ENCODE assay signal across 10 cellular contexts in genomic region chr5:155728146-155728856, GRCh38.
A peak's percentile ranks its signal among the peaks of the same experiment; 100 is the strongest.
DNase-seq lines count a peak whose midpoint lies in the region; ATAC-seq, FAIRE-seq and TF ChIP-seq lines count a peak whose summit lies in the region.
"Had no signal": no experiment of that assay in that cellular context is flagged by ENCODE, and none has a peak within 500 bp of the region (broad histone marks: within the 10 kb centered on the region; RNA-seq: fewer than 3 reads in every experiment).

No MANE protein-coding gene starts in this region.

- H3K9me2 ChIP-seq in PC-3 (replicated peaks; ENCODE audit: low read length), result no peaks in the 10 kb centered on the region

- TF ChIP-seq POLR2A in GM12892 (IDR thresholded peaks at IDR 0.05; ENCODE audit: low read depth, low read length), result no peak

- H3K27me3 Mint-ChIP-seq in activated CD4-positive, alpha-beta memory T cell treated with anti-CD3 and anti-CD28 coated beads for 36 hours, result peaks cover 49% of the 10 kb centered on the region

- DNase-seq in amniotic stem cell (lab: John Stamatoyannopoulos, UW) (peak; percentile 21), left ventricle myocardium inferior (peak; percentile 69), PC-3 (no peak), GM12892 (ENCODE audit: insufficient read length) (no peak)
- no peak for DNase-seq in activated CD4-positive, alpha-beta memory T cell treated with anti-CD3 and anti-CD28 coated beads for 36 hours

- no peak overlapping the region for H3K27ac ChIP-seq in HUES48 (ENCODE audit: low read depth, low read length)
- peak overlapping the region; percentile 93 for H3K27ac ChIP-seq in left ventricle myocardium inferior (replicated peaks)
- peak overlapping the region; percentile 90 for H3K27ac ChIP-seq in parathyroid adenoma
- H3K27ac ChIP-seq in PC-3 (ENCODE audit: low read length), result no peak overlapping the region
- H3K27ac ChIP-seq: HL-60 had no signal

- peak; percentile 24 for TF ChIP-seq CTCF in left ventricle myocardium inferior (IDR thresholded peaks at IDR 0.05; ENCODE audit: borderline replicate concordance)
- TF ChIP-seq CTCF in parathyroid adenoma (IDR thresholded peaks at IDR 0.05), result no peak
- no peak for TF ChIP-seq CTCF in PC-3 (conservative IDR thresholded peaks at IDR 0.05; ENCODE audit: low read depth, low read length)

- no peaks in the 10 kb centered on the region for H3K9me3 ChIP-seq in HUES48 (ENCODE audit: control insufficient read depth, insufficient read depth, low read length)
- no peaks in the 10 kb centered on the region for H3K9me3 ChIP-seq in left ventricle myocardium inferior (replicated peaks)
- H3K9me3 ChIP-seq in parathyroid adenoma (ENCODE audit: control insufficient read depth, low read length), result no peaks in the 10 kb centered on the region
- H3K9me3 ChIP-seq in PC-3 (ENCODE audit: low read length), result no peaks in the 10 kb centered on the region

- H3K4me1 Mint-ChIP-seq in activated CD4-positive, alpha-beta memory T cell treated with anti-CD3 and anti-CD28 coated beads for 36 hours (ENCODE audit: low read depth), result no peaks in the 10 kb centered on the region

- CTCF ChIA-PET in activated CD4-positive, alpha-beta memory T cell treated with anti-CD3 and anti-CD28 coated beads for 36 hours (lab: Charles Lee), result no interaction called here
- CTCF ChIA-PET in PC-3 (lab: Charles Lee), result no interaction called here

- peaks cover 98% of the 10 kb centered on the region for H3K27me3 ChIP-seq in HUES48 (ENCODE audit: control insufficient read depth, insufficient read depth, low read length)
- H3K27me3 ChIP-seq in left ventricle myocardium inferior (ENCODE audit: low read depth), result peaks cover 57% of the 10 kb centered on the region
- no peaks in the 10 kb centered on the region for H3K27me3 ChIP-seq in parathyroid adenoma (ENCODE audit: control insufficient read depth, insufficient read depth, low read length)
- no peaks in the 10 kb centered on the region for H3K27me3 ChIP-seq in PC-3 (ENCODE audit: low read length)

- H3K36me3 Mint-ChIP-seq in activated CD4-positive, alpha-beta memory T cell treated with anti-CD3 and anti-CD28 coated beads for 36 hours, result no peaks in the 10 kb centered on the region

- no peak for FAIRE-seq in GM12892 (lab: Jason Lieb, UNC)

- H3F3A ChIP-seq in PC-3 (ENCODE audit: low read length, unreplicated experiment), result no peaks in the 10 kb centered on the region

- POLR2A ChIA-PET in activated CD4-positive, alpha-beta memory T cell treated with anti-CD3 and anti-CD28 coated beads for 36 hours (lab: Charles Lee), result no interaction called here
- POLR2A ChIA-PET in PC-3 (lab: Charles Lee; ENCODE audit: unreplicated experiment), result no interaction called here

- H2AFZ ChIP-seq in parathyroid adenoma, result peak overlapping the region; percentile 84
- H2AFZ ChIP-seq in PC-3 (ENCODE audit: low read length), result no peak overlapping the region

- no peak overlapping the region for H3K4me3 Mint-ChIP-seq in activated CD4-positive, alpha-beta memory T cell treated with anti-CD3 and anti-CD28 coated beads for 36 hours
- H3K4me3 Mint-ChIP-seq: dendritic cell treated with granulocyte-macrophage colony-stimulating factor and Interleukin-4, amounts not matched to agents 40 ng/mL and 50 ng/mL, for 4 days had no signal

- H3K9ac ChIP-seq in HUES48 (ENCODE audit: low read depth, low read length) (no peak overlapping the region; the same call in 1 of the 2 replicates), parathyroid adenoma (peak overlapping the region; percentile 57), PC-3 (ENCODE audit: low read length) (no peak overlapping the region)

- 0 out of 2 replicates have a peak, but pooled peaks cover 4% of the 10 kb centered on the region for H3K4me1 ChIP-seq in HUES48 (ENCODE audit: control insufficient read depth, insufficient read depth, low read length)
- peaks cover 34% of the 10 kb centered on the region for H3K4me1 ChIP-seq in left ventricle myocardium inferior
- H3K4me1 ChIP-seq in parathyroid adenoma, result peaks cover 39% of the 10 kb centered on the region
- H3K4me1 ChIP-seq in PC-3 (ENCODE audit: insufficient read depth, low read length), result no peaks in the 10 kb centered on the region

- H3K9me3 Mint-ChIP-seq in activated CD4-positive, alpha-beta memory T cell treated with anti-CD3 and anti-CD28 coated beads for 36 hours, result no peaks in the 10 kb centered on the region
- H3K9me3 Mint-ChIP-seq: dendritic cell treated with granulocyte-macrophage colony-stimulating factor and Interleukin-4, amounts not matched to agents 40 ng/mL and 50 ng/mL, for 4 days had no signal

- ATAC-seq in PC-3 (no peak), HG03095 (IDR thresholded peaks at IDR 0.05; ENCODE audit: unreplicated experiment) (no peak)

- H3K36me3 ChIP-seq in HUES48 (ENCODE audit: control insufficient read depth, insufficient read depth, low read length), result no peaks in the 10 kb centered on the region
- no peaks in the 10 kb centered on the region for H3K36me3 ChIP-seq in left ventricle myocardium inferior
- no peaks in the 10 kb centered on the region for H3K36me3 ChIP-seq in parathyroid adenoma (ENCODE audit: control insufficient read depth, insufficient read depth, low read length)
- no peaks in the 10 kb centered on the region for H3K36me3 ChIP-seq in PC-3 (ENCODE audit: low read depth, low read length)

- intact Hi-C loops in left ventricle myocardium inferior (cut with micrococcal nuclease) (no loop called here), PC-3 (cut with micrococcal nuclease) (no loop called here)
- intact Hi-C loops in activated CD4-positive, alpha-beta memory T cell treated with anti-CD3 and anti-CD28 coated beads for 36 hours (cut with micrococcal nuclease), result no loop called here

- BruUV-seq in PC-3 (replicated peaks; lab: Mats Ljungman, UMichigan), result no TSS peak

- H4K20me1 ChIP-seq in PC-3 (ENCODE audit: low read length), result no peaks in the 10 kb centered on the region

- H3K4me3 ChIP-seq in HUES48 (ENCODE audit: low read depth, low read length) (peak overlapping the region; percentile 77), left ventricle myocardium inferior (peak overlapping the region; percentile 71), parathyroid adenoma (ENCODE audit: low read depth, low read length) (peak overlapping the region; percentile 39), PC-3 (ENCODE audit: low read length) (no peak overlapping the region)

- H3K79me2 ChIP-seq in parathyroid adenoma, result peaks cover 23% of the 10 kb centered on the region
- no peaks in the 10 kb centered on the region for H3K79me2 ChIP-seq in PC-3 (ENCODE audit: low read length)

- H3K27ac Mint-ChIP-seq in activated CD4-positive, alpha-beta memory T cell treated with anti-CD3 and anti-CD28 coated beads for 36 hours, result no peak overlapping the region
- H3K27ac Mint-ChIP-seq: dendritic cell treated with granulocyte-macrophage colony-stimulating factor and Interleukin-4, amounts not matched to agents 40 ng/mL and 50 ng/mL, for 4 days had no signal

- H3K4me2 ChIP-seq in parathyroid adenoma (ENCODE audit: low read length) (peak overlapping the region; percentile 67), PC-3 (ENCODE audit: low read length) (no peak overlapping the region)

Comparison
In these comparisons a context has a peak if more than half of its experiments do, and no peak if none do; other contexts are left out.
1. H3K27ac ChIP-seq: peak in left ventricle myocardium inferior (single experiment) and parathyroid adenoma (single experiment); none in HUES48 (single experiment) and PC-3 (single experiment).
2. DNase-seq: peak in amniotic stem cell (single experiment) and left ventricle myocardium inferior (single experiment); none in activated CD4-positive, alpha-beta memory T cell treated with anti-CD3 and anti-CD28 coated beads for 36 hours (single experiment), PC-3 (single experiment) and GM12892 (single experiment).